In the genomic region with DNA sequence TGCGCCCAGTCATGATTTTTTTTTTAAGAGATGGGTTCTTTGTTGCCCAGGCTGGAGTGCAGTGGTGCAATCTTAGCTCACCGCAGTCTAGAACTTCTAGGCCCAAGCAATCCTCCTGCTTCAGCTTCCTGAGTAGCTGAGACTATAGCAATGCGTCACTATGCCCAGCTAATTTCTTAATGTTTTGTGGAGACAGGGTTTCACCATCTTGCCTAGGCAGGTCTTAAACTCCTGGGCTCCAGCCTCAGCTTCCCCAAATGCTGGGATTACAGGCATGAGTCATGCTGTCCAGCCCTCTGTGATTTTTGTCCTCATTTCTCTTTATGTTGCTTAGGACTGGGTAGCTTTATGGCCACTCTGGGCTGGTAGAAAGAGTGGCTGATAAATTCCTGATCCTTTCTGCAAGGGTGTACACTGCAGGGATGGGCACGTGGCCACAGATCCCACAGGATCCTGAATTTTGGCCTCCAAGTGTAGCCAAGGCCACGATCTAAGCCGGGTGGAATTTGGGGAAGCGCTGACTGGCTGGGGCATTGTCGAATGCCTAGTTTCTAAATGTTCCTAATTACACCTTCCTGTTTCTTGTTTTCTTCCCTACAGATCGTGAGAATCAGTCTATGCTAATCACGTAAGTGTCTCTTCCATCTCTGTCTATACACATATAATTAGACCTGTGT, we compare ENCODE assay signal across 32 cellular contexts. TPM values are rescaled to one million over a fixed set of nuclear protein-coding genes. Genes with fewer than 3 reads are reported as not detected.
DNase-seq lines count a peak whose midpoint lies in the region; ATAC-seq, FAIRE-seq and TF ChIP-seq lines count a peak whose summit lies in the region.
"Had no signal": no experiment of that assay in that cellular context is flagged by ENCODE, and none has a peak within 500 bp of the region (broad histone marks: within the 10 kb centered on the region; RNA-seq: fewer than 3 reads in every experiment).

No MANE protein-coding gene starts in this region.

- no peak overlapping the region for H3K4ac ChIP-seq in IMR-90 (ENCODE audit: low read depth, low read length)

- H4K8ac ChIP-seq in IMR-90 (ENCODE audit: low read depth in 2 of 2, low read length in 2 of 2): no peak overlapping the region

- no peak for TF ChIP-seq RAD21 in IMR-90 (IDR thresholded peaks at IDR 0.05; ENCODE audit: low read length)

- no peak for TF ChIP-seq POLR2A in IMR-90 (IDR thresholded peaks at IDR 0.05; ENCODE audit: low read depth, low read length)
- no peak for TF ChIP-seq POLR2A in Peyer's patch (IDR thresholded peaks at IDR 0.05)

- peak overlapping the region; percentile 14 for H3K27ac Mint-ChIP-seq in astrocyte (ENCODE audit: unreplicated experiment)
- H3K27ac Mint-ChIP-seq: activated CD8-positive, alpha-beta T cell treated with anti-CD3 and anti-CD28 coated beads for 36 hours; activated T-helper 17 cell treated with anti-CD3 and anti-CD28 coated beads, Interleukin-2, amount 50 U/mL, for 72 hours; CD4-positive, alpha-beta memory T cell; stimulated activated effector memory CD8-positive, alpha-beta T cell treated with anti-CD3 and anti-CD28 coated beads, Interleukin-12 subunit alpha, Interleukin-12 subunit beta, amount 100 ng/mL, for 72 hours had no signal

- no peak overlapping the region for H3K14ac ChIP-seq in IMR-90 (replicated peaks; ENCODE audit: low read depth, low read length)

- intact Hi-C loops in IMR-90 (cut with micrococcal nuclease): no loop called here

- H2BK120ac ChIP-seq in IMR-90 (ENCODE audit: low read depth, low read length): no peak overlapping the region

- H3K9ac ChIP-seq in IMR-90 (ENCODE audit: low read depth, low read length) (no peak overlapping the region), astrocyte (ENCODE audit: low read length) (no peak overlapping the region)
- H3K9ac ChIP-seq: SK-N-SH had no signal

- H3K9me3 ChIP-seq in IMR-90 (ENCODE audit: control insufficient read depth, insufficient read depth, low read length): no peaks in the 10 kb centered on the region
- H3K9me3 ChIP-seq in astrocyte (ENCODE audit: insufficient read depth, low read depth, low read length): no peaks in the 10 kb centered on the region
- H3K9me3 ChIP-seq in Peyer's patch: no peaks in the 10 kb centered on the region
- H3K9me3 ChIP-seq: gastroesophageal sphincter, neutrophil, psoas muscle, SK-N-SH, transverse colon had no signal

- H3K36me3 ChIP-seq in IMR-90 (ENCODE audit: control insufficient read depth, insufficient read depth, low read length): no peaks in the 10 kb centered on the region
- no peaks in the 10 kb centered on the region for H3K36me3 ChIP-seq in astrocyte (ENCODE audit: insufficient read depth, low read length)
- no peaks in the 10 kb centered on the region for H3K36me3 ChIP-seq in Peyer's patch
- H3K36me3 ChIP-seq: brain microvascular endothelial cell, gastroesophageal sphincter, neutrophil, transverse colon had no signal

- no peak overlapping the region for H2AFZ ChIP-seq in IMR-90 (replicated peaks; ENCODE audit: low read length, poor library complexity)
- H2AFZ ChIP-seq in astrocyte (ENCODE audit: low read depth, low read length): no peak overlapping the region

- no peaks in the 10 kb centered on the region for H3K9me3 Mint-ChIP-seq in astrocyte (ENCODE audit: unreplicated experiment)
- H3K9me3 Mint-ChIP-seq: activated CD8-positive, alpha-beta T cell treated with anti-CD3 and anti-CD28 coated beads for 36 hours; activated T-helper 17 cell treated with anti-CD3 and anti-CD28 coated beads, Interleukin-2, amount 50 U/mL, for 72 hours; CD4-positive, alpha-beta memory T cell; stimulated activated effector memory CD8-positive, alpha-beta T cell treated with anti-CD3 and anti-CD28 coated beads, Interleukin-12 subunit alpha, Interleukin-12 subunit beta, amount 100 ng/mL, for 72 hours had no signal

- no peak overlapping the region for H2BK15ac ChIP-seq in IMR-90 (ENCODE audit: low read depth, low read length)

- H3K4me1 Mint-ChIP-seq in astrocyte (ENCODE audit: low read depth, unreplicated experiment): peaks cover 14% of the 10 kb centered on the region
- H3K4me1 Mint-ChIP-seq: activated T-helper 17 cell treated with anti-CD3 and anti-CD28 coated beads, Interleukin-2, amount 50 U/mL, for 72 hours; CD4-positive, alpha-beta memory T cell; stimulated activated effector memory CD8-positive, alpha-beta T cell treated with anti-CD3 and anti-CD28 coated beads, Interleukin-12 subunit alpha, Interleukin-12 subunit beta, amount 100 ng/mL, for 72 hours had no signal

- H3K56ac ChIP-seq in IMR-90 (ENCODE audit: extremely low read depth, insufficient read depth, low read length): no peak overlapping the region

- dilution Hi-C loops in IMR-90 (cut with HindIII; ENCODE audit: low sequenced_read_pairs, unreplicated experiment): no loop called here

- H2AK5ac ChIP-seq in IMR-90 (ENCODE audit: low read depth, low read length): no peak overlapping the region

- no peaks in the 10 kb centered on the region for H4K20me1 ChIP-seq in IMR-90 (ENCODE audit: insufficient read depth, low read length)
- H4K20me1 ChIP-seq in astrocyte (ENCODE audit: insufficient read depth, low read length): no peaks in the 10 kb centered on the region

- H3K79me1 ChIP-seq in IMR-90 (ENCODE audit: low read depth in 1 of 2, low read length in 2 of 2): no peaks in the 10 kb centered on the region

- no peak overlapping the region for H3K23ac ChIP-seq in IMR-90 (ENCODE audit: low read depth, low read length)

- FAIRE-seq in astrocyte (lab: Jason Lieb, UNC): no peak

- CTCF ChIA-PET in IMR-90 (lab: Yijun Ruan, JAX): interaction anchor here (0.6 to 1.5 kb wide), 2 partner anchors 11 to 208 kb away, joined by 3 to 4 read pairs; no protein-coding TSS in a partner anchor

- H2BK20ac ChIP-seq in IMR-90 (ENCODE audit: low read depth, low read length): no peak overlapping the region

- peaks cover 11% of the 10 kb centered on the region; the same call in 1 of the 2 replicates for H3K27me3 ChIP-seq in IMR-90 (ENCODE audit: control insufficient read depth, insufficient read depth, low read length)
- peaks cover 9% of the 10 kb centered on the region for H3K27me3 ChIP-seq in astrocyte (ENCODE audit: insufficient read depth, low read length)
- no peaks in the 10 kb centered on the region for H3K27me3 ChIP-seq in Peyer's patch
- H3K27me3 ChIP-seq: brain microvascular endothelial cell, transverse colon had no signal

- no peak overlapping the region for H2BK5ac ChIP-seq in IMR-90 (ENCODE audit: low read depth, low read length, poor library complexity, severe bottlenecking)

- no peak overlapping the region for H3K18ac ChIP-seq in IMR-90 (ENCODE audit: low read depth, low read length)

- no peak overlapping the region for H2AK9ac ChIP-seq in IMR-90 (replicated peaks; ENCODE audit: low read depth, low read length, poor library complexity)

- no peak overlapping the region for H4K91ac ChIP-seq in IMR-90 (ENCODE audit: insufficient read depth, low read depth, low read length)

- peak; percentile 17; the same call in 1 of the 2 replicates for ATAC-seq in IMR-90 (ENCODE audit: low read depth)
- ATAC-seq: activated CD8-positive, alpha-beta T cell treated with anti-CD3 and anti-CD28 coated beads for 36 hours; activated T-helper 17 cell treated with anti-CD3 and anti-CD28 coated beads, Interleukin-2, amount 50 U/mL, for 72 hours; gastroesophageal sphincter; psoas muscle; stimulated activated effector memory CD8-positive, alpha-beta T cell treated with anti-CD3 and anti-CD28 coated beads, Interleukin-12 subunit alpha, Interleukin-12 subunit beta, amount 100 ng/mL, for 72 hours had no signal

- POLR2A ChIA-PET in IMR-90 (lab: Charles Lee; ENCODE audit: unreplicated experiment): no interaction called here

- no peak overlapping the region for H3K4me3 ChIP-seq in IMR-90 (ENCODE audit: insufficient read depth, low read depth, low read length)
- H3K4me3 ChIP-seq in astrocyte (ENCODE audit: insufficient read depth, low read depth, low read length): no peak overlapping the region
- no peak overlapping the region for H3K4me3 ChIP-seq in Peyer's patch
- H3K4me3 ChIP-seq: gastroesophageal sphincter, psoas muscle, transverse colon had no signal

- no peak for DNase-seq in IMR-90
- DNase-seq in NOMO-1 treated with dmso at 0.1 percent for 144 hours (lab: John Stamatoyannopoulos, UW; ENCODE audit: unreplicated experiment): peak; percentile 92
- no peak for DNase-seq in astrocyte (ENCODE audit: low read depth)
- peak; percentile 88 for DNase-seq in myocyte (ENCODE audit: low read depth)
- no peak for DNase-seq in Peyer's patch
- DNase-seq in NCI-H446 treated with DMSO at 0.1 percent for 48 hours (lab: John Stamatoyannopoulos, UW): no peak
- no peak for DNase-seq in NCI-H226
- DNase-seq in putamen (ENCODE audit: low spot score): no peak
- DNase-seq: activated CD8-positive, alpha-beta T cell treated with anti-CD3 and anti-CD28 coated beads for 36 hours; activated naive CD4-positive, alpha-beta T cell treated with anti-CD3 and anti-CD28 coated beads, Interleukin-2, amount 50 U/mL, for 16 hours; AML-193; amniotic stem cell; brain microvascular endothelial cell; CD4-positive, alpha-beta memory T cell; mesenchymal stem cell; NCI-H1105; NCI-H2029; NCI-H526; psoas muscle; RPMI8226; SK-N-SH; stimulated activated CD4-positive, alpha-beta T cell treated with anti-CD3 and anti-CD28 coated beads, Interleukin-15, amount 100 ng/mL, for 24 hours; T-helper 2 cell; transverse colon had no signal

- H3K4me3 Mint-ChIP-seq in astrocyte (ENCODE audit: unreplicated experiment): no peak overlapping the region
- H3K4me3 Mint-ChIP-seq: activated CD8-positive, alpha-beta T cell treated with anti-CD3 and anti-CD28 coated beads for 36 hours; activated T-helper 17 cell treated with anti-CD3 and anti-CD28 coated beads, Interleukin-2, amount 50 U/mL, for 72 hours; CD4-positive, alpha-beta memory T cell; stimulated activated effector memory CD8-positive, alpha-beta T cell treated with anti-CD3 and anti-CD28 coated beads, Interleukin-12 subunit alpha, Interleukin-12 subunit beta, amount 100 ng/mL, for 72 hours had no signal

- BruUV-seq in IMR-90 (replicated peaks; lab: Mats Ljungman, UMichigan): no TSS peak

- peaks cover 5% of the 10 kb centered on the region for H3K27me3 Mint-ChIP-seq in astrocyte (ENCODE audit: low read depth, unreplicated experiment)
- H3K27me3 Mint-ChIP-seq: activated CD8-positive, alpha-beta T cell treated with anti-CD3 and anti-CD28 coated beads for 36 hours had no signal

- H3K4me2 ChIP-seq in IMR-90 (ENCODE audit: low read depth, low read length) (no peak overlapping the region), astrocyte (ENCODE audit: low read length) (no peak overlapping the region)
- H3K4me2 ChIP-seq: SK-N-SH had no signal

- no peak overlapping the region for H4K5ac ChIP-seq in IMR-90 (ENCODE audit: low read depth, low read length)

- H3K27ac ChIP-seq in IMR-90 (ENCODE audit: insufficient read depth, low read length): no peak overlapping the region
- no peak overlapping the region for H3K27ac ChIP-seq in astrocyte (ENCODE audit: low read depth, low read length)
- no peak overlapping the region for H3K27ac ChIP-seq in Peyer's patch
- H3K27ac ChIP-seq: brain microvascular endothelial cell, gastroesophageal sphincter, neutrophil, psoas muscle, transverse colon had no signal

- H3K4me1 ChIP-seq in IMR-90 (ENCODE audit: control insufficient read depth, insufficient read depth, low read length) (peaks cover 6% of the 10 kb centered on the region), astrocyte (ENCODE audit: insufficient read depth, low read length) (peaks cover 7% of the 10 kb centered on the region), Peyer's patch (no peaks in the 10 kb centered on the region)
- H3K4me1 ChIP-seq: gastroesophageal sphincter, psoas muscle, transverse colon had no signal

- in situ Hi-C loops in IMR-90 (cut with MboI; ENCODE audit: low sequenced_read_pairs): no loop called here

- TF ChIP-seq CTCF in IMR-90 (conservative IDR thresholded peaks at IDR 0.05; ENCODE audit: low read depth, low read length): no peak
- no peak for TF ChIP-seq CTCF in astrocyte (IDR thresholded peaks at IDR 0.05; ENCODE audit: insufficient read depth, low read depth, low read length)
- no peak for TF ChIP-seq CTCF in Peyer's patch (IDR thresholded peaks at IDR 0.05)

- H3K9me1 ChIP-seq in IMR-90 (ENCODE audit: insufficient read depth, low read length): peaks cover 6% of the 10 kb centered on the region; the same call in 1 of the 2 replicates

- H3K36me3 Mint-ChIP-seq in astrocyte (ENCODE audit: low read depth, unreplicated experiment): no peaks in the 10 kb centered on the region
- H3K36me3 Mint-ChIP-seq: CD4-positive, alpha-beta memory T cell; stimulated activated effector memory CD8-positive, alpha-beta T cell treated with anti-CD3 and anti-CD28 coated beads, Interleukin-12 subunit alpha, Interleukin-12 subunit beta, amount 100 ng/mL, for 72 hours had no signal

- H3K79me2 ChIP-seq in astrocyte (ENCODE audit: insufficient read depth, low read length): no peaks in the 10 kb centered on the region

- 60% methylated on average over 1 of the region's 10 CpGs; no CpG with 5 or more reads in 1 of the 2 experiments for WGBS in IMR-90 (ENCODE audit: extremely low coverage in 2 of 2, insufficient read length in 1 of 2), 2 experiments

RNA-seq across cellular contexts. Expression of a gene that starts 24.1 kb away (rescaled TPM):
- 0.18 and 0.28 TPM in 2 replicates for total RNA-seq in IMR-90 (2012; rRNA removed)
- polyA plus RNA-seq in IMR-90 (2012; rRNA removed): 0.03 and 0.09 TPM in 2 replicates
- 0.02 and 0.09 TPM in 2 replicates for polyA plus RNA-seq in IMR-90 (2012; cell fraction: cytosol; rRNA removed)
- 0.03 and 0.04 TPM in 2 replicates for polyA plus RNA-seq in IMR-90 (2012; cell fraction: nucleus; rRNA removed; ENCODE audit: low replicate concordance)
- total RNA-seq in astrocyte: 0.11 and 0.24 TPM in 2 replicates
- not detected in 2 replicates for total RNA-seq in myocyte
- polyA plus RNA-seq in myocyte (2012): not detected
- not detected for total RNA-seq in Peyer's patch
- total RNA-seq: A673; activated CD8-positive, alpha-beta T cell treated with anti-CD3 and anti-CD28 coated beads for 36 hours; activated T-helper 17 cell treated with anti-CD3 and anti-CD28 coated beads, Interleukin-2, amount 50 U/mL, for 72 hours; CD4-positive, alpha-beta memory T cell; chondrocyte; gastroesophageal sphincter; LHCN-M2; psoas muscle; transverse colon had no signal
- polyA plus RNA-seq: CD4-positive, alpha-beta memory T cell; psoas muscle had no signal

RNA-seq across cellular contexts. Expression of a gene that starts 40.6 kb away (rescaled TPM):
- total RNA-seq in IMR-90 (2012; rRNA removed): not detected in 2 replicates
- polyA plus RNA-seq in IMR-90 (2012; rRNA removed): not detected in 2 replicates
- polyA plus RNA-seq in IMR-90 (2012; cell fraction: cytosol; rRNA removed): not detected in 2 replicates
- not detected in 2 replicates for polyA plus RNA-seq in IMR-90 (2012; cell fraction: nucleus; rRNA removed; ENCODE audit: low replicate concordance)
- not detected in 2 replicates for total RNA-seq in astrocyte
- not detected in 2 replicates for total RNA-seq in myocyte
- not detected for polyA plus RNA-seq in myocyte (2012)
- 1 to 10 TPM in 1 of 4 donors, not detected in 3; 1.4 TPM for total RNA-seq in Peyer's patch
- total RNA-seq: A673; activated T-helper 17 cell treated with anti-CD3 and anti-CD28 coated beads, Interleukin-2, amount 50 U/mL, for 72 hours; CD4-positive, alpha-beta memory T cell; chondrocyte; Daoy; LHCN-M2; psoas muscle had no signal
- polyA plus RNA-seq: CD4-positive, alpha-beta memory T cell; psoas muscle; SK-N-SH had no signal

Comparison
In these comparisons a context has a peak if more than half of its experiments do, and no peak if none do; other contexts are left out.
1. DNase-seq: peak in NOMO-1 treated with dmso at 0.1 percent for 144 hours (single experiment) and myocyte (single experiment); none in IMR-90 (single experiment), astrocyte (single experiment), Peyer's patch (0 of 3), NCI-H446 treated with DMSO at 0.1 percent for 48 hours (single experiment), NCI-H226 (single experiment) and putamen (single experiment).